ENCODE assay signal across 13 cellular contexts in genomic region chr18:48913723-48914122, GRCh38. TPM values are rescaled to one million over a fixed set of nuclear protein-coding genes. Genes with fewer than 3 reads are reported as not detected.
A peak's percentile ranks its signal among the peaks of the same experiment; 100 is the strongest.
DNase-seq lines count a peak whose midpoint lies in the region; ATAC-seq, FAIRE-seq and TF ChIP-seq lines count a peak whose summit lies in the region.
"Had no signal": no experiment of that assay in that cellular context is flagged by ENCODE, and none has a peak within 500 bp of the region (broad histone marks: within the 10 kb centered on the region; RNA-seq: fewer than 3 reads in every experiment).

No MANE protein-coding gene starts in this region.

- ATAC-seq in HG03520 (IDR thresholded peaks at IDR 0.05; ENCODE audit: unreplicated experiment) = no peak

- H3K79me2 ChIP-seq in H1 (ENCODE audit: control insufficient read depth in 1 of 2, insufficient read depth in 2 of 2, low read length in 2 of 2) (no peaks in the 10 kb centered on the region), osteoblast (ENCODE audit: insufficient read depth, low read length) (peaks cover 13% of the 10 kb centered on the region)

- WGBS in H1 (ENCODE audit: extremely low coverage in 1 of 2, insufficient coverage in 1 of 2, insufficient read length in 1 of 2, insufficient replicate concordance in 2 of 2, low coverage in 1 of 2, low lambda C conversion rate in 2 of 2, missing lambda C conversion rate in 1 of 2), 2 experiments = 91% methylated on average over 4 of the region's 4 CpGs; no CpG with 5 or more reads in 1 of the 2 experiments

- H3K79me1 ChIP-seq in H1 (ENCODE audit: low read depth, low read length) = no peaks in the 10 kb centered on the region

- no peak for TF ChIP-seq CTCF in right atrium auricular region (IDR thresholded peaks at IDR 0.05)
- TF ChIP-seq CTCF in H1 (IDR thresholded peaks at IDR 0.05; ENCODE audit: control extremely low read depth in 1 of 3, insufficient read depth in 1 of 3, low read depth in 1 of 3, low read length in 3 of 3) = no peak
- no peak for TF ChIP-seq CTCF in osteoblast (IDR thresholded peaks at IDR 0.05; ENCODE audit: extremely low read depth, low read depth, low read length)

- H2AFZ ChIP-seq in H1 (ENCODE audit: low read length) = no peak overlapping the region
- no peak overlapping the region for H2AFZ ChIP-seq in osteoblast (ENCODE audit: low read length)

- H3K18ac ChIP-seq in H1 (ENCODE audit: extremely low read depth, low read length) = no peak overlapping the region; the same call in 1 of the 2 replicates

- H2AK5ac ChIP-seq in H1 (ENCODE audit: low read depth, low read length) = no peak overlapping the region

- no peak overlapping the region for H3K4ac ChIP-seq in H1 (replicated peaks; ENCODE audit: insufficient read length, low read depth, low read length)

- H3K4me3 ChIP-seq in right atrium auricular region (no peak overlapping the region), SK-N-MC (no peak overlapping the region), H1 (ENCODE audit: extremely low read depth in 1 of 4, insufficient read depth in 2 of 4, low read depth in 3 of 4, low read length in 4 of 4) (no peak overlapping the region), osteoblast (ENCODE audit: insufficient read depth, low read length) (no peak overlapping the region)

- H4K8ac ChIP-seq in H1 (ENCODE audit: extremely low read depth, insufficient read depth, low read length) = no peak overlapping the region

- no peak overlapping the region for H2BK5ac ChIP-seq in H1 (ENCODE audit: low read depth, low read length)

- H4K20me1 ChIP-seq in H1 (replicated peaks in 1 of 2; ENCODE audit: control insufficient read depth in 1 of 2, insufficient read depth in 2 of 2, low read length in 2 of 2) = no peaks in the 10 kb centered on the region
- no peaks in the 10 kb centered on the region for H4K20me1 ChIP-seq in osteoblast (ENCODE audit: insufficient read depth, low read length)

- H3K9ac ChIP-seq in SK-N-MC (ENCODE audit: insufficient read length) = no peak overlapping the region
- H3K9ac ChIP-seq in H1 (replicated peaks in 1 of 4; ENCODE audit: extremely low read depth in 1 of 4, low read depth in 3 of 4, low read length in 3 of 4) = no peak overlapping the region

- no peak overlapping the region for H2BK120ac ChIP-seq in H1 (replicated peaks; ENCODE audit: low read depth, low read length)

- H2BK15ac ChIP-seq in H1 (ENCODE audit: low read length) = no peak overlapping the region

- no peak overlapping the region for H2BK20ac ChIP-seq in H1 (ENCODE audit: low read length)

- no peak overlapping the region for H3K27ac ChIP-seq in right atrium auricular region
- peak overlapping the region; percentile 62; the same call in 1 of the 2 replicates for H3K27ac ChIP-seq in SK-N-MC
- no peak overlapping the region for H3K27ac ChIP-seq in H1 (ENCODE audit: low read depth, low read length)
- H3K27ac ChIP-seq in osteoblast (ENCODE audit: low read depth, low read length) = no peak overlapping the region

- no peak overlapping the region for H4K91ac ChIP-seq in H1 (replicated peaks; ENCODE audit: insufficient read length, low read length)

- no peak for TF ChIP-seq RAD21 in H1 (IDR thresholded peaks at IDR 0.05 in 1 of 2, conservative IDR thresholded peaks at IDR 0.05 in 1 of 2; ENCODE audit: low read depth in 2 of 2, low read length in 2 of 2)

- H3K9me3 ChIP-seq in right atrium auricular region (no peaks in the 10 kb centered on the region), SK-N-MC (ENCODE audit: low read depth, low read length) (no peaks in the 10 kb centered on the region), H1 (ENCODE audit: insufficient read depth in 2 of 2, low read depth in 1 of 2, low read length in 1 of 2) (no peaks in the 10 kb centered on the region), osteoblast (ENCODE audit: low read depth, low read length) (no peaks in the 10 kb centered on the region)
- H3K9me3 ChIP-seq: BE2C had no signal

- no peak overlapping the region for H2BK12ac ChIP-seq in H1 (ENCODE audit: low read depth, low read length)

- H3K4me2 ChIP-seq in H1 (ENCODE audit: insufficient read depth in 1 of 2, low read depth in 2 of 2, low read length in 2 of 2) = no peak overlapping the region
- no peak overlapping the region for H3K4me2 ChIP-seq in osteoblast (ENCODE audit: insufficient read depth, low read length)

- no peak overlapping the region for H3K23ac ChIP-seq in H1 (ENCODE audit: insufficient read length)

- peaks cover 0 to 12% of the 10 kb centered on the region in 2 donors for H3K4me1 ChIP-seq in right atrium auricular region
- peaks cover 0 to 4% (median 0%) of the 10 kb centered on the region in 4 experiments; a peak in 4 of 7 replicates for H3K4me1 ChIP-seq in H1 (replicated peaks in 1 of 4; ENCODE audit: control insufficient read depth in 3 of 4, insufficient read depth in 4 of 4, low read length in 3 of 4)
- H3K4me1 ChIP-seq in osteoblast (ENCODE audit: insufficient read depth, low read length) = peaks cover 14% of the 10 kb centered on the region
- H3K4me1 ChIP-seq: BE2C had no signal

- CTCF ChIA-PET in H1 (lab: Charles Lee; ENCODE audit: partially characterized antibody) = interaction anchor here (0.6 to 1.7 kb wide), 12 partner anchors 10 to 324 kb away, joined by 3 to 7 read pairs (median 4); no protein-coding TSS in a partner anchor

- POLR2A ChIA-PET in H1 (lab: Charles Lee; ENCODE audit: partially characterized antibody) = interaction anchor here (0.5 to 1.0 kb wide), 2 partner anchors 8 to 575 kb away, joined by 4 read pairs; no protein-coding TSS in a partner anchor

- DNase-seq in cardiac septum (ENCODE audit: low spot score) (peak; percentile 27), right atrium auricular region (ENCODE audit: low spot score) (no peak), SK-N-MC (ENCODE audit: low read depth, low spot score) (no peak), H1 (ENCODE audit: low read depth in 1 of 2, low spot score in 2 of 2) (no peak), osteoblast (ENCODE audit: insufficient read length, low spot score, missing footprints) (peak; percentile 17), middle frontal gyrus (ENCODE audit: extremely low spot score, low spot score) (no peak), posterior vena cava (ENCODE audit: low spot score) (no peak)
- DNase-seq: ACHN, BE2C, NCI-H2227 treated with DMSO at 0.1 percent for 48 hours, NCI-H748 treated with DMSO at 0.1 percent for 48 hours had no signal

- no peak for FAIRE-seq in H1 (lab: Jason Lieb, UNC)
- FAIRE-seq: D721Med had no signal

- TF ChIP-seq POLR2A in H1 (IDR thresholded peaks at IDR 0.05; ENCODE audit: control extremely low read depth in 1 of 2, low read depth in 2 of 2, low read length in 2 of 2) = no peak

- H3K27me3 ChIP-seq in right atrium auricular region (no peaks in the 10 kb centered on the region), H1 (replicated peaks in 1 of 4; ENCODE audit: control insufficient read depth in 3 of 4, extremely low read depth in 1 of 4, insufficient read depth in 3 of 4, low read length in 3 of 4) (no peaks in the 10 kb centered on the region), osteoblast (ENCODE audit: insufficient read depth, low read length) (no peaks in the 10 kb centered on the region)
- H3K27me3 ChIP-seq: BE2C had no signal

- TF ChIP-seq EP300 in H1 (IDR thresholded peaks at IDR 0.05; ENCODE audit: borderline replicate concordance in 1 of 2, low read depth in 2 of 2, low read length in 2 of 2) = no peak

- no peak overlapping the region for H3K56ac ChIP-seq in H1 (replicated peaks; ENCODE audit: insufficient read length, low read depth, low read length)

- H3K36me3 ChIP-seq in right atrium auricular region (no peaks in the 10 kb centered on the region), SK-N-MC (ENCODE audit: insufficient read depth, low read length) (no peaks in the 10 kb centered on the region), H1 (ENCODE audit: control insufficient read depth in 2 of 4, insufficient read depth in 4 of 4, low read length in 3 of 4) (no peaks in the 10 kb centered on the region), osteoblast (ENCODE audit: insufficient read depth, low read length) (peaks cover 1% of the 10 kb centered on the region)
- H3K36me3 ChIP-seq: BE2C had no signal

- no peak overlapping the region for H4K5ac ChIP-seq in H1 (ENCODE audit: insufficient read length, low read depth, low read length)

- no peaks in the 10 kb centered on the region for H3K23me2 ChIP-seq in H1 (ENCODE audit: low read depth, low read length)

- no peak overlapping the region for H3K14ac ChIP-seq in H1 (ENCODE audit: insufficient read length)

- intact Hi-C loops in cardiac septum (cut with DNase I) = no loop called here
- intact Hi-C loops in posterior vena cava (cut with DNase I) = no loop called here

TF ChIP-seq in H1, 55 proteins besides CTCF, POLR2A, EP300 and RAD21:
- TF ChIP-seq KDM5A (IDR thresholded peaks at IDR 0.05; ENCODE audit: low read length) (no peak), TAF1 (IDR thresholded peaks at IDR 0.05; ENCODE audit: low read depth, low read length) (no peak), CHD1 (IDR thresholded peaks at IDR 0.05; ENCODE audit: low read depth, low read length) (no peak)
- TF ChIP-seq, protein P1, sequence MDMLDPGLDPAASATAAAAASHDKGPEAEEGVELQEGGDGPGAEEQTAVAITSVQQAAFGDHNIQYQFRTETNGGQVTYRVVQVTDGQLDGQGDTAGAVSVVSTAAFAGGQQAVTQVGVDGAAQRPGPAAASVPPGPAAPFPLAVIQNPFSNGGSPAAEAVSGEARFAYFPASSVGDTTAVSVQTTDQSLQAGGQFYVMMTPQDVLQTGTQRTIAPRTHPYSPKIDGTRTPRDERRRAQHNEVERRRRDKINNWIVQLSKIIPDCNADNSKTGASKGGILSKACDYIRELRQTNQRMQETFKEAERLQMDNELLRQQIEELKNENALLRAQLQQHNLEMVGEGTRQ (IDR thresholded peaks at IDR 0.05; ENCODE audit: low read length) = 0 out of 2 replicates have a peak, but pooled peaks have one; percentile 12

RNA-seq across cellular contexts. Expression of gene SMAD7, which starts 37.0 kb away (rescaled TPM):
- 42.4 TPM for total RNA-seq in cardiac septum
- 10 to 100 TPM; 55.1 to 98.1 TPM for total RNA-seq in right atrium auricular region
- 13.8 and 15.5 TPM in 2 replicates for total RNA-seq in H1 (2021; fragmentation: NEBNext Ultra II Directional; extraction: Animal tissue kit (Norgen Biotek cat#: 25700))
- 6.5 and 6.6 TPM in 2 replicates for polyA plus RNA-seq in H1 (2011; rRNA removed)
- 6.1 TPM for polyA plus RNA-seq in H1 (2011; cell fraction: cytosol; rRNA removed)
- 9.4 TPM for polyA plus RNA-seq in H1 (2011; cell fraction: nucleus; rRNA removed)
- polyA plus RNA-seq in H1 (2012, experiment 1 of 2) = 3.7 to 4.5 TPM (median 4.3 TPM) in 4 replicates
- 4.8 TPM for polyA plus RNA-seq in H1 (2012, experiment 2 of 2)
- 12.4 TPM for polyA plus RNA-seq in H1 (2013, experiment 1 of 2)
- polyA plus RNA-seq in H1 (2013, experiment 2 of 2) = 12.0 TPM
- 10.3 and 13.5 TPM in 2 replicates for polyA minus RNA-seq in H1 (2011; rRNA and poly(A)+ RNA removed)
- 9.7 TPM for polyA minus RNA-seq in H1 (2011; cell fraction: cytosol; rRNA and poly(A)+ RNA removed)
- polyA minus RNA-seq in H1 (2011; cell fraction: nucleus; rRNA and poly(A)+ RNA removed) = 9.4 TPM
- total RNA-seq in osteoblast = 76.0 and 81.6 TPM in 2 replicates
- total RNA-seq in posterior vena cava = 10 to 100 TPM; 34.7 to 36.8 TPM

Comparison
In these comparisons a context has a peak if more than half of its experiments do, and no peak if none do; other contexts are left out.
1. DNase-seq: peak in cardiac septum (single experiment) and osteoblast (single experiment); none in right atrium auricular region (single experiment), SK-N-MC (single experiment), H1 (0 of 2), middle frontal gyrus (single experiment) and posterior vena cava (single experiment).